ENCODE assay signal across 10 cellular contexts in the genomic region with DNA sequence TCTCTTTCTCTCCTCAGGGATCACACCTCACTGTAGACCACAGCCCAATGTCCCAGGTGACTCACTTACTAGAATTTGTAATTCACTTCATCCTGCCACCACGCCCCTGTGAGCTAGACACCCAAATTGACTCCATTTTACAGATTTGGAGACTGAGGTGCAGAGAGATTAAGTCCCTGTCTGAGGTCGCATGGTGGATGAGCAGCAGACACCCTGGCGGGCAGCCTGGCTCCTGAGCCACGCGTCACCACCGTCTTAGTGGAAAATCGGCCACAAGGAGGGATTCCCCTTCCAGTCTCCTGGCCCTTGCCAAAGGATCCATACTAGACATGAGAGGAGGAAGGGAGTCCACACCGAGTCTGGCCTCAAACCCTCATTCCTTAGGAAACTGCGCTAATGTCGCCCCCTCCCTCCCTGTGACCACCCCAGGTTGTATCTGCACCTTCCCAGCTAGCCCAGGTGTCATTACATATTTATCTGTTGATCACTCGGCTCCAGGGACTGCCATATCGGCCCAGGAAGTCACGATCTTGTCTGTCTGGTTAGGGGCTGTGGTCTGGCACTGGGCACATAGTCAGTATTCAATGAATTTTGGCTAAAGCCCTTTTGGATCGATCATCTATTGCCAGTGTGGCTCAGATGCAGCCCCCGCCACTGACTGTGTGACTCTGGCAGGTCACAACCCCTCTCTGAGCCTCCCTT. TPM values are rescaled to one million over a fixed set of nuclear protein-coding genes. Genes with fewer than 3 reads are reported as not detected.
DNase-seq lines count a peak whose midpoint lies in the region; ATAC-seq, FAIRE-seq and TF ChIP-seq lines count a peak whose summit lies in the region.
"Had no signal": no experiment of that assay in that cellular context is flagged by ENCODE, and none has a peak within 500 bp of the region (broad histone marks: within the 10 kb centered on the region; RNA-seq: fewer than 3 reads in every experiment).

No MANE protein-coding gene starts in this region.

- H4K8ac ChIP-seq in mesenchymal stem cell (ENCODE audit: low read length) = no peak overlapping the region

- no peak for TF ChIP-seq CTCF in tibial artery (IDR thresholded peaks at IDR 0.05)

- peak overlapping the region; percentile 85 for H3K9ac ChIP-seq in mesenchymal stem cell (ENCODE audit: low read length)

- no peaks in the 10 kb centered on the region for H3K36me3 ChIP-seq in mesenchymal stem cell (ENCODE audit: control insufficient read depth in 1 of 2, insufficient read depth in 2 of 2, low read depth in 1 of 2, low read length in 2 of 2)
- no peaks in the 10 kb centered on the region for H3K36me3 ChIP-seq in tibial artery

- peak overlapping the region; percentile 30 for H2AK5ac ChIP-seq in mesenchymal stem cell (ENCODE audit: low read length, severe bottlenecking)

- H3K36me3 Mint-ChIP-seq in activated naive CD4-positive, alpha-beta T cell treated with anti-CD3 and anti-CD28 coated beads, Interleukin-2, amount 50 U/mL, for 72 hours = peaks cover 44 to 45% of the 10 kb centered on the region in 2 donors

- ATAC-seq in activated naive CD4-positive, alpha-beta T cell treated with anti-CD3 and anti-CD28 coated beads, Interleukin-2, amount 50 U/mL, for 72 hours = peak in 1 of 2 donors; percentile 23

- no peak overlapping the region for H3K27ac ChIP-seq in mesenchymal stem cell (ENCODE audit: low read length, poor library complexity, severe bottlenecking)
- peak overlapping the region; percentile 99 to 100 for H3K27ac ChIP-seq in tibial artery

- H2BK5ac ChIP-seq in mesenchymal stem cell (ENCODE audit: low read depth, low read length, poor library complexity, severe bottlenecking) = no peak overlapping the region

- H3K79me1 ChIP-seq in mesenchymal stem cell (replicated peaks; ENCODE audit: low read length, poor library complexity, severe bottlenecking) = no peaks in the 10 kb centered on the region

- H3K4me1 ChIP-seq in mesenchymal stem cell (ENCODE audit: control insufficient read depth, insufficient read depth, low read depth, low read length) (peaks cover 27% of the 10 kb centered on the region), tibial artery (peaks cover 5 to 65% (median 30%) of the 10 kb centered on the region in 4 donors)

- no peak overlapping the region for H3K4me3 ChIP-seq in mesenchymal stem cell (ENCODE audit: insufficient read depth in 1 of 2, low read depth in 1 of 2, low read length in 2 of 2)
- no peak overlapping the region for H3K4me3 ChIP-seq in tibial artery

- H2BK15ac ChIP-seq in mesenchymal stem cell (ENCODE audit: low read depth, poor library complexity, severe bottlenecking) = no peak overlapping the region

- WGBS in mesenchymal stem cell = 86% methylated on average over 15 of the region's 15 CpGs

- H3K4ac ChIP-seq in mesenchymal stem cell (ENCODE audit: low read depth in 1 of 2, low read length in 2 of 2) = no peak overlapping the region

- H3K18ac ChIP-seq in mesenchymal stem cell (ENCODE audit: low read depth in 1 of 2, low read length in 2 of 2) = no peak overlapping the region

- no peak overlapping the region for H2BK120ac ChIP-seq in mesenchymal stem cell (ENCODE audit: low read depth, low read length)

- peak overlapping the region; percentile 98 to 100 for H3K27ac Mint-ChIP-seq in activated naive CD4-positive, alpha-beta T cell treated with anti-CD3 and anti-CD28 coated beads, Interleukin-2, amount 50 U/mL, for 72 hours

- no peak overlapping the region for H2BK12ac ChIP-seq in mesenchymal stem cell (ENCODE audit: low read length in 2 of 2)

- no peak overlapping the region for H3K14ac ChIP-seq in mesenchymal stem cell (ENCODE audit: low read length in 2 of 2)

- H3K9me3 ChIP-seq in mesenchymal stem cell (ENCODE audit: control insufficient read depth, low read length) (no peaks in the 10 kb centered on the region), tibial artery (no peaks in the 10 kb centered on the region)

- intact Hi-C loops in tibial artery (cut with DNase I; ENCODE audit: low total_unique reads) = no loop called here

- peak; percentile 77 for DNase-seq in activated CD8-positive, alpha-beta memory T cell treated with anti-CD3 and anti-CD28 coated beads, Interleukin-2, amount 50 U/mL, for 48 hours
- DNase-seq in activated CD8-positive, alpha-beta memory T cell treated with anti-CD3 and anti-CD28 coated beads, Interleukin-2, amount 50 U/mL, for 4 hours = no peak
- peak; percentile 36 to 74 for DNase-seq in activated naive CD4-positive, alpha-beta T cell treated with anti-CD3 and anti-CD28 coated beads, Interleukin-2, amount 50 U/mL, for 72 hours (ENCODE audit: low spot score in 2 of 2)
- DNase-seq in mesenchymal stem cell (no peak), tibial artery (no peak), Kasumi-1 (lab: John Stamatoyannopoulos, UW) (no peak), GM19239 (ENCODE audit: insufficient read length, low spot score) (no peak), NOMO-1 treated with DMSO at 0.1 percent for 48 hours (lab: John Stamatoyannopoulos, UW; ENCODE audit: unreplicated experiment) (no peak)
- DNase-seq: NCI-H1694, SHP77 had no signal

- H3K9me3 Mint-ChIP-seq in activated naive CD4-positive, alpha-beta T cell treated with anti-CD3 and anti-CD28 coated beads, Interleukin-2, amount 50 U/mL, for 72 hours = peaks cover 19 to 25% of the 10 kb centered on the region in 2 donors

- H3K4me2 ChIP-seq in mesenchymal stem cell (ENCODE audit: low read length, poor library complexity, severe bottlenecking) = no peak overlapping the region

- no peak overlapping the region for H3K23ac ChIP-seq in mesenchymal stem cell (ENCODE audit: low read length in 2 of 2)

- no peak overlapping the region for H4K91ac ChIP-seq in mesenchymal stem cell (ENCODE audit: low read length)

- FAIRE-seq in GM19239 (lab: Jason Lieb, UNC) = no peak

- no peak overlapping the region for H2AFZ ChIP-seq in mesenchymal stem cell (ENCODE audit: low read depth, low read length)

- H3K27me3 ChIP-seq in mesenchymal stem cell (ENCODE audit: control insufficient read depth in 1 of 2, insufficient read depth in 1 of 2, low read length in 2 of 2) (no peaks in the 10 kb centered on the region), tibial artery (no peaks in the 10 kb centered on the region)

RNA-seq across cellular contexts. Expression of gene PTGIS, which starts 25.7 kb away (rescaled TPM):
- total RNA-seq in activated naive CD4-positive, alpha-beta T cell treated with anti-CD3 and anti-CD28 coated beads, Interleukin-2, amount 50 U/mL, for 72 hours = 1 to 10 TPM in 1 of 2 donors, under 1 TPM in 1; 0.60 to 1.0 TPM
- 0.01 TPM for polyA plus RNA-seq in mesenchymal stem cell (2013, experiment 1 of 2)
- polyA plus RNA-seq in mesenchymal stem cell (2013, experiment 2 of 2) = 0.01 TPM

Comparison
In these comparisons a context has a peak if more than half of its experiments do, and no peak if none do; other contexts are left out.
1. DNase-seq: peak in activated CD8-positive, alpha-beta memory T cell treated with anti-CD3 and anti-CD28 coated beads, Interleukin-2, amount 50 U/mL, for 48 hours (single experiment) and activated naive CD4-positive, alpha-beta T cell treated with anti-CD3 and anti-CD28 coated beads, Interleukin-2, amount 50 U/mL, for 72 hours (2 of 2); none in activated CD8-positive, alpha-beta memory T cell treated with anti-CD3 and anti-CD28 coated beads, Interleukin-2, amount 50 U/mL, for 4 hours (single experiment), mesenchymal stem cell (single experiment), tibial artery (0 of 2), Kasumi-1 (0 of 2), GM19239 (single experiment) and NOMO-1 treated with DMSO at 0.1 percent for 48 hours (single experiment).